Comparison of ENCODE assay signal across 10 cellular contexts in the genomic region with DNA sequence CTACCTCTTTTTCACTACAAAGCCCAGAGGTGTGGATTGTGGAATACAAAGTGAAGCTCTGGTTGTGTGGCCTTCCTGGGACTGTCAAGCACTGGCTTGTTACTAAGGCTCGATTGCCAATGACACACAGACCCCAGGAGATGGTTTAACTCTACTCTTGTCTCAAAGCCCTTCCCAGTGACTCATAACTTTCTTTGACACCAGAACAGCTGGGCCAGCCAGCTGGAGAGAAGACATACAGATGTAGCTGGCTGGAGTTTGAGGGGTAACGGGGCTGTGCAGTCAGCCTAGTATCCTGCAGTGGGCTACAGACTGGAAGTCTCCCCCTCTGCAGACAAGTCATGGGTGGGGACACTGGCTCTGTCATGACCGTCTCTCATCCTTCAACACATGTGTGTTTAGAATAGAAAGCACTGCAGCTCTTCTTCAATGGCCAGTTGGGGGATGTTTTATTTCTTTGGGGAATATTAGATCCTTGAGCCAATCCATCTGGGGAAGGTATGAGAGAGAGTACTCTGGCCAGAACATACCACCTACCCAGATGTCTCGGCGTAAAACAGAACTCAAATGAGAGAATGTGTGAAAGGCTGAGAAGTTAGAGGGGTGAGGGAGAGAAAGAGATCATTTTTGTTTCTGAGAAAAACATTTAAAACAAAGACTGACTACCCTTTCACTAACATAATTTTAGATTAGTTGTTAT. TPM values are rescaled to one million over a fixed set of nuclear protein-coding genes. Genes with fewer than 3 reads are reported as not detected.
A peak's percentile ranks its signal among the peaks of the same experiment; 100 is the strongest.
DNase-seq lines count a peak whose midpoint lies in the region; ATAC-seq and TF ChIP-seq lines count a peak whose summit lies in the region.
"Had no signal": no experiment of that assay in that cellular context is flagged by ENCODE, and none has a peak within 500 bp of the region (broad histone marks: within the 10 kb centered on the region; RNA-seq: fewer than 3 reads in every experiment).

No MANE protein-coding gene starts in this region.

- H3K9ac ChIP-seq in neural progenitor cell = no peak overlapping the region

- no peak overlapping the region for H3K27ac ChIP-seq in neural progenitor cell
- H3K27ac ChIP-seq: cardiac muscle cell had no signal

- H3F3A ChIP-seq in neural progenitor cell (ENCODE audit: low read depth) = no peaks in the 10 kb centered on the region

- peaks cover 100% of the 10 kb centered on the region for H3K79me2 ChIP-seq in neural progenitor cell (ENCODE audit: low read depth)

- no peak overlapping the region for H2AFZ ChIP-seq in neural progenitor cell (replicated peaks)

- TF ChIP-seq CTCF in WTC11 (IDR thresholded peaks at IDR 0.05) (no peak), neural progenitor cell (IDR thresholded peaks at IDR 0.05) (no peak), osteocyte (IDR thresholded peaks at IDR 0.05) (no peak)

- H3K9me3 Mint-ChIP-seq in WTC11 (no peaks in the 10 kb centered on the region), neural progenitor cell (no peaks in the 10 kb centered on the region), osteocyte (ENCODE audit: unreplicated experiment) (no peaks in the 10 kb centered on the region)
- H3K9me3 Mint-ChIP-seq in activated naive CD8-positive, alpha-beta T cell treated with anti-CD3 and anti-CD28 coated beads for 36 hours = no peaks in the 10 kb centered on the region
- peaks cover 0 to 2% of the 10 kb centered on the region in 2 donors for H3K9me3 Mint-ChIP-seq in activated T-cell treated with anti-CD3 and anti-CD28 coated beads, Interleukin-2, amount 50 U/mL, for 72 hours

- H3K27me3 Mint-ChIP-seq in WTC11 (ENCODE audit: low read depth) = no peaks in the 10 kb centered on the region
- H3K27me3 Mint-ChIP-seq in neural progenitor cell (ENCODE audit: insufficient read depth, low read depth) = no peaks in the 10 kb centered on the region
- H3K27me3 Mint-ChIP-seq in osteocyte (ENCODE audit: unreplicated experiment) = no peaks in the 10 kb centered on the region
- H3K27me3 Mint-ChIP-seq in activated naive CD8-positive, alpha-beta T cell treated with anti-CD3 and anti-CD28 coated beads for 36 hours = no peaks in the 10 kb centered on the region
- no peaks in the 10 kb centered on the region for H3K27me3 Mint-ChIP-seq in activated T-cell treated with anti-CD3 and anti-CD28 coated beads, Interleukin-2, amount 50 U/mL, for 72 hours (ENCODE audit: low read depth)

- CTCF ChIA-PET in WTC11 (lab: Charles Lee) = no interaction called here

- DNase-seq in WTC11 (ENCODE audit: low spot score) = no peak
- DNase-seq in neural progenitor cell (ENCODE audit: low spot score) = no peak
- DNase-seq in osteocyte (ENCODE audit: extremely low spot score, unreplicated experiment) = no peak
- DNase-seq in activated naive CD8-positive, alpha-beta T cell treated with anti-CD3 and anti-CD28 coated beads for 36 hours = no peak
- DNase-seq in activated T-cell treated with anti-CD3 and anti-CD28 coated beads, Interleukin-2, amount 50 U/mL, for 72 hours = no peak
- no peak for DNase-seq in GM03348 (ENCODE audit: low spot score)
- DNase-seq: Calu3 had no signal

- H3K27ac Mint-ChIP-seq in WTC11 (peak overlapping the region; percentile 43), neural progenitor cell (peak overlapping the region; percentile 61), osteocyte (ENCODE audit: unreplicated experiment) (no peak overlapping the region)
- H3K27ac Mint-ChIP-seq in activated naive CD8-positive, alpha-beta T cell treated with anti-CD3 and anti-CD28 coated beads for 36 hours = no peak overlapping the region
- no peak overlapping the region for H3K27ac Mint-ChIP-seq in activated T-cell treated with anti-CD3 and anti-CD28 coated beads, Interleukin-2, amount 50 U/mL, for 72 hours

- H3K4me1 Mint-ChIP-seq in WTC11 = peaks cover 99% of the 10 kb centered on the region
- H3K4me1 Mint-ChIP-seq in neural progenitor cell = peaks cover 27% of the 10 kb centered on the region
- H3K4me1 Mint-ChIP-seq in osteocyte (ENCODE audit: unreplicated experiment) = no peaks in the 10 kb centered on the region
- no peaks in the 10 kb centered on the region for H3K4me1 Mint-ChIP-seq in activated naive CD8-positive, alpha-beta T cell treated with anti-CD3 and anti-CD28 coated beads for 36 hours
- H3K4me1 Mint-ChIP-seq in activated T-cell treated with anti-CD3 and anti-CD28 coated beads, Interleukin-2, amount 50 U/mL, for 72 hours (ENCODE audit: low read depth) = no peaks in the 10 kb centered on the region

- no peak overlapping the region for H3K4me2 ChIP-seq in neural progenitor cell

- H3K36me3 Mint-ChIP-seq in WTC11 (no peaks in the 10 kb centered on the region; the same call in 1 of the 2 replicates), neural progenitor cell (peaks cover 3% of the 10 kb centered on the region), osteocyte (ENCODE audit: unreplicated experiment) (no peaks in the 10 kb centered on the region)
- no peaks in the 10 kb centered on the region for H3K36me3 Mint-ChIP-seq in activated naive CD8-positive, alpha-beta T cell treated with anti-CD3 and anti-CD28 coated beads for 36 hours
- no peaks in the 10 kb centered on the region for H3K36me3 Mint-ChIP-seq in activated T-cell treated with anti-CD3 and anti-CD28 coated beads, Interleukin-2, amount 50 U/mL, for 72 hours (ENCODE audit: insufficient read depth in 2 of 2)

- H3K4me3 ChIP-seq in neural progenitor cell = no peak overlapping the region
- H3K4me3 ChIP-seq: cardiac muscle cell had no signal

- H3K9me3 ChIP-seq in neural progenitor cell (ENCODE audit: low read depth) = no peaks in the 10 kb centered on the region

- POLR2A ChIA-PET in WTC11 (lab: Charles Lee) = no interaction called here

- H3K4me1 ChIP-seq in neural progenitor cell = peaks cover 65% of the 10 kb centered on the region

- H3K36me3 ChIP-seq in neural progenitor cell = no peaks in the 10 kb centered on the region
- H3K36me3 ChIP-seq: cardiac muscle cell had no signal

- H3K4me3 Mint-ChIP-seq in WTC11 = peak overlapping the region; percentile 19; the same call in 1 of the 2 replicates
- H3K4me3 Mint-ChIP-seq in neural progenitor cell = no peak overlapping the region
- H3K4me3 Mint-ChIP-seq in osteocyte (ENCODE audit: unreplicated experiment) = no peak overlapping the region
- no peak overlapping the region for H3K4me3 Mint-ChIP-seq in activated naive CD8-positive, alpha-beta T cell treated with anti-CD3 and anti-CD28 coated beads for 36 hours
- no peak overlapping the region for H3K4me3 Mint-ChIP-seq in activated T-cell treated with anti-CD3 and anti-CD28 coated beads, Interleukin-2, amount 50 U/mL, for 72 hours

- ATAC-seq in GM18868 (IDR thresholded peaks at IDR 0.05; ENCODE audit: unreplicated experiment) = peak; percentile 69
- ATAC-seq in HG02678 (IDR thresholded peaks at IDR 0.05; ENCODE audit: unreplicated experiment) = peak; percentile 67
- peak; percentile 6 for ATAC-seq in WTC11
- ATAC-seq in activated T-cell treated with anti-CD3 and anti-CD28 coated beads, Interleukin-2, amount 50 U/mL, for 72 hours (replicated peaks in 1 of 2) = no peak

- H3K27me3 ChIP-seq in neural progenitor cell = no peaks in the 10 kb centered on the region
- H3K27me3 ChIP-seq: cardiac muscle cell had no signal

- peaks cover 80% of the 10 kb centered on the region for H4K20me1 ChIP-seq in neural progenitor cell (ENCODE audit: low read depth)

TF ChIP-seq in WTC11, 78 proteins besides CTCF, POLR2A, EP300 and RAD21 (continues in another document):
- TF ChIP-seq AR (CRISPR knock-in tag; IDR thresholded peaks at IDR 0.05) (no peak), FOXP4 (CRISPR knock-in tag; IDR thresholded peaks at IDR 0.05) (no peak), NR2C2 (CRISPR knock-in tag; IDR thresholded peaks at IDR 0.05) (no peak), ZBTB21 (CRISPR knock-in tag; IDR thresholded peaks at IDR 0.05; ENCODE audit: borderline replicate concordance) (no peak)

RNA-seq across cellular contexts. Expression of gene SEMA6A, which starts 53.3 kb away (rescaled TPM):
- total RNA-seq in WTC11 (2021) (336 to 406 TPM (median 357 TPM) in 3 replicates), neural progenitor cell (ENCODE audit: low replicate concordance) (75.3 and 86.4 TPM in 2 replicates), osteocyte (2.3 and 2.6 TPM in 2 replicates)
- total RNA-seq in activated naive CD8-positive, alpha-beta T cell treated with anti-CD3 and anti-CD28 coated beads for 36 hours = not detected
- total RNA-seq in activated T-cell treated with anti-CD3 and anti-CD28 coated beads, Interleukin-2, amount 50 U/mL, for 72 hours = under 1 TPM; 0.23 to 0.50 TPM

Comparison
In these comparisons a context has a peak if more than half of its experiments do, and no peak if none do; other contexts are left out.
1. ATAC-seq: peak in GM18868 (single experiment), HG02678 (single experiment) and WTC11 (single experiment); none in activated T-cell treated with anti-CD3 and anti-CD28 coated beads, Interleukin-2, amount 50 U/mL, for 72 hours (0 of 2).
2. H3K27ac Mint-ChIP-seq: peak in WTC11 (single experiment) and neural progenitor cell (single experiment); none in osteocyte (single experiment), activated naive CD8-positive, alpha-beta T cell treated with anti-CD3 and anti-CD28 coated beads for 36 hours (single experiment) and activated T-cell treated with anti-CD3 and anti-CD28 coated beads, Interleukin-2, amount 50 U/mL, for 72 hours (single experiment).
3. RNA of gene SEMA6A, which starts 53.3 kb away (total RNA-seq): 336 to 406 TPM in WTC11 and 75.3 to 86.4 TPM in neural progenitor cell; 2.3 to 2.6 TPM in osteocyte, 0.23 to 0.50 TPM in activated T-cell treated with anti-CD3 and anti-CD28 coated beads, Interleukin-2, amount 50 U/mL, for 72 hours and not detected in activated naive CD8-positive, alpha-beta T cell treated with anti-CD3 and anti-CD28 coated beads for 36 hours; every median in the first group is over 10 times any median in the second.